ENCODE assay signal across 24 cellular contexts in the genomic region with DNA sequence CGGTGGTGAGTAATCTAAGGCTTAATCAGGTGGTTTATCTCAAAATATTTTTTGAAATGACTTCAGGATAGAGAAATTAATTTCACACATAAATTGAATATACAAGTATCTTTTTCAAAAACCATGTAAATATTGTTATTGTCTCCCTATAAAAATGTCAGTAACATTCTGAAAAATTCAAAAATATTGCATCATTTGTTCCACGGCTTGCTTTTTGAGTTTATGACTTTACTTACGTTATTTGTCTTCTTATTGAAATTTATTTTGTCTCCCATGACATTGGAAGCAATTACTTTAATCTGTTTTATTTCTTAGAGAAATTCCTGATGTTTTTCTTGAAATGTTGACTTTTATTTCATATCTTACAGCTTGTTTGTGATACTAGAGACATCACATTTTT. TPM values are rescaled to one million over a fixed set of nuclear protein-coding genes. Genes with fewer than 3 reads are reported as not detected.
DNase-seq lines count a peak whose midpoint lies in the region; ATAC-seq, FAIRE-seq and TF ChIP-seq lines count a peak whose summit lies in the region.
"Had no signal": no experiment of that assay in that cellular context is flagged by ENCODE, and none has a peak within 500 bp of the region (broad histone marks: within the 10 kb centered on the region; RNA-seq: fewer than 3 reads in every experiment).

No MANE protein-coding gene starts in this region.

- 82 to 88% methylated on average over 3 of the region's 3 CpGs for WGBS in pancreas, 2 donors

- no peak overlapping the region for H3K27ac Mint-ChIP-seq in activated CD4-positive, alpha-beta T cell treated with anti-CD3 and anti-CD28 coated beads, Interleukin-2, amount 10 ng/mL, durations not matched to agents 7 days and 5 days
- H3K27ac Mint-ChIP-seq: CD14-positive monocyte; CD4-positive, alpha-beta T cell; CD8-positive, alpha-beta memory T cell; HFFc6 had no signal

- no peaks in the 10 kb centered on the region for H3K27me3 ChIP-seq in pancreas
- H3K27me3 ChIP-seq: BE2C; BLaER1 treated with 17β-estradiol and CSF1 and Interleukin-3, amounts not matched to agents 10 nM and 100 nM had no signal

- no peaks in the 10 kb centered on the region for H3K27me3 Mint-ChIP-seq in activated CD4-positive, alpha-beta T cell treated with anti-CD3 and anti-CD28 coated beads, Interleukin-2, amount 10 ng/mL, durations not matched to agents 7 days and 5 days
- H3K27me3 Mint-ChIP-seq: CD4-positive, alpha-beta T cell; CD8-positive, alpha-beta memory T cell had no signal

- no peaks in the 10 kb centered on the region for H3K9me3 Mint-ChIP-seq in activated CD4-positive, alpha-beta T cell treated with anti-CD3 and anti-CD28 coated beads, Interleukin-2, amount 10 ng/mL, durations not matched to agents 7 days and 5 days
- H3K9me3 Mint-ChIP-seq: CD4-positive, alpha-beta T cell had no signal

- H3K4me1 ChIP-seq in pancreas, result no peaks in the 10 kb centered on the region
- H3K4me1 ChIP-seq: BE2C; BLaER1 treated with 17β-estradiol and CSF1 and Interleukin-3, amounts not matched to agents 10 nM and 100 nM; HAP-1 had no signal

- ATAC-seq in pancreas (no peak), HG03565 (IDR thresholded peaks at IDR 0.05; ENCODE audit: unreplicated experiment) (no peak)

- POLR2A ChIA-PET in activated CD4-positive, alpha-beta T cell treated with anti-CD3 and anti-CD28 coated beads, Interleukin-2, amount 10 ng/mL, durations not matched to agents 7 days and 5 days (lab: Charles Lee), result no interaction called here

- H3K4me3 Mint-ChIP-seq in activated CD4-positive, alpha-beta T cell treated with anti-CD3 and anti-CD28 coated beads, Interleukin-2, amount 10 ng/mL, durations not matched to agents 7 days and 5 days, result no peak overlapping the region
- H3K4me3 Mint-ChIP-seq: CD14-positive monocyte; CD4-positive, alpha-beta T cell; CD8-positive, alpha-beta memory T cell; HFFc6 had no signal

- H3K27ac ChIP-seq in pancreas, result no peak overlapping the region
- H3K27ac ChIP-seq: BLaER1 treated with 17β-estradiol and CSF1 and Interleukin-3, amounts not matched to agents 10 nM and 100 nM had no signal

- FAIRE-seq in colon (lab: Jason Lieb, UNC) (peak; percentile 64), frontal cortex (lab: Jason Lieb, UNC) (peak; percentile 53), pancreas (lab: Jason Lieb, UNC) (peak; percentile 61)
- FAIRE-seq: A204.1, D721Med, GM12891, GM18507, H54 had no signal

- DNase-seq in frontal cortex (ENCODE audit: low spot score in 2 of 2) (no peak), pancreas (no peak), AML-193 (lab: John Stamatoyannopoulos, UW) (no peak)
- no peak for DNase-seq in activated CD4-positive, alpha-beta T cell treated with anti-CD3 and anti-CD28 coated beads, Interleukin-2, amount 10 ng/mL, durations not matched to agents 7 days and 5 days
- DNase-seq: BE2C; CD4-positive, alpha-beta T cell; CD8-positive, alpha-beta memory T cell; DMS 273 treated with DMSO at 0.1 percent for 48 hours; DMS53; DMS79 treated with DMSO at 0.1 percent for 48 hours; GF-D8; GOT3; HFFc6 had no signal

- intact Hi-C loops in pancreas (cut with DNase I), result no loop called here

- H3K4me1 Mint-ChIP-seq in activated CD4-positive, alpha-beta T cell treated with anti-CD3 and anti-CD28 coated beads, Interleukin-2, amount 10 ng/mL, durations not matched to agents 7 days and 5 days, result no peaks in the 10 kb centered on the region
- H3K4me1 Mint-ChIP-seq: CD14-positive monocyte; CD8-positive, alpha-beta memory T cell had no signal

- H3K36me3 ChIP-seq in pancreas, result no peaks in the 10 kb centered on the region
- H3K36me3 ChIP-seq: BE2C; BLaER1 treated with 17β-estradiol and CSF1 and Interleukin-3, amounts not matched to agents 10 nM and 100 nM; HAP-1 had no signal

- CTCF ChIA-PET in activated CD4-positive, alpha-beta T cell treated with anti-CD3 and anti-CD28 coated beads, Interleukin-2, amount 10 ng/mL, durations not matched to agents 7 days and 5 days (lab: Charles Lee), result no interaction called here

- no peaks in the 10 kb centered on the region for H3K9me3 ChIP-seq in pancreas
- H3K9me3 ChIP-seq: BE2C; BLaER1 treated with 17β-estradiol and CSF1 and Interleukin-3, amounts not matched to agents 10 nM and 100 nM; HAP-1 had no signal

- H3K36me3 Mint-ChIP-seq in activated CD4-positive, alpha-beta T cell treated with anti-CD3 and anti-CD28 coated beads, Interleukin-2, amount 10 ng/mL, durations not matched to agents 7 days and 5 days (ENCODE audit: low read depth), result no peaks in the 10 kb centered on the region
- H3K36me3 Mint-ChIP-seq: CD14-positive monocyte; CD8-positive, alpha-beta memory T cell had no signal

- TF ChIP-seq CTCF in pancreas (IDR thresholded peaks at IDR 0.05), result no peak

- no peak overlapping the region for H3K4me3 ChIP-seq in pancreas
- H3K4me3 ChIP-seq: BLaER1 treated with 17β-estradiol and CSF1 and Interleukin-3, amounts not matched to agents 10 nM and 100 nM; HAP-1 had no signal

RNA-seq across cellular contexts. Expression of a gene that starts 56.9 kb away (rescaled TPM):
- total RNA-seq in frontal cortex, result 33.8 TPM
- 1 to 10 TPM; 1.6 to 5.4 (median 3.8) TPM for total RNA-seq in pancreas
- polyA plus RNA-seq in pancreas, result 10 to 100 TPM in 1 of 2 donors, 1 to 10 TPM in 1; 2.9 to 15.1 TPM
- total RNA-seq in activated CD4-positive, alpha-beta T cell treated with anti-CD3 and anti-CD28 coated beads, Interleukin-2, amount 10 ng/mL, durations not matched to agents 7 days and 5 days, result under 1 TPM; 0.17 to 0.19 TPM
- total RNA-seq: G401, HFFc6 had no signal
- polyA plus RNA-seq: CD8-positive, alpha-beta memory T cell had no signal
